16 cellular contexts compared by ENCODE assay signal in genomic region chr5:122967625-122968024, GRCh38.
DNase-seq lines count a peak whose midpoint lies in the region; ATAC-seq lines count a peak whose summit lies in the region.
"Had no signal": no experiment of that assay in that cellular context is flagged by ENCODE, and none has a peak within 500 bp of the region (broad histone marks: within the 10 kb centered on the region; RNA-seq: fewer than 3 reads in every experiment).

No MANE protein-coding gene starts in this region.

- no peak overlapping the region for H3K4me3 Mint-ChIP-seq in activated CD4-positive, alpha-beta T cell treated with anti-CD3 and anti-CD28 coated beads, Interleukin-2, amount 10 ng/mL, durations not matched to agents 7 days and 5 days
- H3K4me3 Mint-ChIP-seq: GM23338; naive thymus-derived CD8-positive, alpha-beta T cell; T-cell had no signal

- H3K9me3 Mint-ChIP-seq in activated CD4-positive, alpha-beta T cell treated with anti-CD3 and anti-CD28 coated beads, Interleukin-2, amount 10 ng/mL, durations not matched to agents 7 days and 5 days: no peaks in the 10 kb centered on the region
- H3K9me3 Mint-ChIP-seq: GM23338; naive thymus-derived CD8-positive, alpha-beta T cell had no signal

- no peaks in the 10 kb centered on the region for H3K4me1 Mint-ChIP-seq in activated CD4-positive, alpha-beta T cell treated with anti-CD3 and anti-CD28 coated beads, Interleukin-2, amount 10 ng/mL, durations not matched to agents 7 days and 5 days
- H3K4me1 Mint-ChIP-seq: GM23338; naive thymus-derived CD8-positive, alpha-beta T cell; T-cell had no signal

- POLR2A ChIA-PET in activated CD4-positive, alpha-beta T cell treated with anti-CD3 and anti-CD28 coated beads, Interleukin-2, amount 10 ng/mL, durations not matched to agents 7 days and 5 days (lab: Charles Lee): no interaction called here

- CTCF ChIA-PET in activated CD4-positive, alpha-beta T cell treated with anti-CD3 and anti-CD28 coated beads, Interleukin-2, amount 10 ng/mL, durations not matched to agents 7 days and 5 days (lab: Charles Lee): no interaction called here

- no peak overlapping the region for H3K27ac Mint-ChIP-seq in activated CD4-positive, alpha-beta T cell treated with anti-CD3 and anti-CD28 coated beads, Interleukin-2, amount 10 ng/mL, durations not matched to agents 7 days and 5 days
- H3K27ac Mint-ChIP-seq: GM23338; naive thymus-derived CD8-positive, alpha-beta T cell; T-cell had no signal

- ATAC-seq in GM19324 (IDR thresholded peaks at IDR 0.05; ENCODE audit: low FRiP score, unreplicated experiment) (peak; percentile 94), HG02763 (IDR thresholded peaks at IDR 0.05; ENCODE audit: unreplicated experiment) (peak; percentile 96), HG03520 (IDR thresholded peaks at IDR 0.05; ENCODE audit: unreplicated experiment) (peak; percentile 92)
- ATAC-seq: A549; GM23338; naive thymus-derived CD8-positive, alpha-beta T cell; T-cell had no signal

- H3K27me3 Mint-ChIP-seq in activated CD4-positive, alpha-beta T cell treated with anti-CD3 and anti-CD28 coated beads, Interleukin-2, amount 10 ng/mL, durations not matched to agents 7 days and 5 days: no peaks in the 10 kb centered on the region
- H3K27me3 Mint-ChIP-seq: naive thymus-derived CD8-positive, alpha-beta T cell; T-cell had no signal

- DNase-seq in COLO668 (lab: John Stamatoyannopoulos, UW; ENCODE audit: unreplicated experiment) (peak; percentile 21), UCSD-AML1 (lab: John Stamatoyannopoulos, UW; ENCODE audit: unreplicated experiment) (no peak), HPDE6-E6E7 (ENCODE audit: extremely low spot score) (no peak), NCI-H146 (lab: John Stamatoyannopoulos, UW) (no peak)
- DNase-seq in activated CD4-positive, alpha-beta T cell treated with anti-CD3 and anti-CD28 coated beads, Interleukin-2, amount 10 ng/mL, durations not matched to agents 7 days and 5 days: no peak
- DNase-seq: activated CD8-positive, alpha-beta memory T cell treated with anti-CD3 and anti-CD28 coated beads for 24 hours; DND-41; naive thymus-derived CD8-positive, alpha-beta T cell; NCI-H524 treated with DMSO at 0.1 percent for 48 hours; spleen; T-cell had no signal

- H3K36me3 Mint-ChIP-seq in activated CD4-positive, alpha-beta T cell treated with anti-CD3 and anti-CD28 coated beads, Interleukin-2, amount 10 ng/mL, durations not matched to agents 7 days and 5 days (ENCODE audit: low read depth): no peaks in the 10 kb centered on the region
- H3K36me3 Mint-ChIP-seq: naive thymus-derived CD8-positive, alpha-beta T cell had no signal
